In the genomic region with DNA sequence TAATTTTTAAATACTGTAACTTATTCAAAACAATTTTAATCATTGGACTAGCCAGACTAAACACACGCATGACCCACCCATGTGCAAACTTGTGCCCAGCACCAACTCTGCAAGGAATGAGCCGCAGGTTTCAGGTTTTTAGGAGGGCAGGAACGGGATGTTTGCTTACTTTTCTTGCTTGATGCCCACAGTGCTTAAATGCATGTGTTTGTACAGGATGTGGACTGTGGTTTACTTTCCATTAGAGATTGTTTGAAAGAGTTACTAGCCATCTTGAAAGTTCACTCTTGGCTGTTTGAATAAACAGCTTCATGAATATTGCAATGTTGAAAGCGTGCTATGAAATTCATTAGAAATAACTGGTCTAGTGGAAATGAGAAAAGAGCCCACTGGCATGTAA, we compare ENCODE assay signal across 21 cellular contexts.
DNase-seq lines count a peak whose midpoint lies in the region; ATAC-seq, FAIRE-seq and TF ChIP-seq lines count a peak whose summit lies in the region.
"Had no signal": no experiment of that assay in that cellular context is flagged by ENCODE, and none has a peak within 500 bp of the region (broad histone marks: within the 10 kb centered on the region; RNA-seq: fewer than 3 reads in every experiment).

No MANE protein-coding gene starts in this region.

- H3K4me1 ChIP-seq in H1 (replicated peaks in 1 of 4; ENCODE audit: control insufficient read depth in 3 of 4, insufficient read depth in 4 of 4, low read length in 3 of 4), result peaks cover 0 to 15% (median 7%) of the 10 kb centered on the region in 4 experiments; a peak in 4 of 7 replicates
- no peaks in the 10 kb centered on the region for H3K4me1 ChIP-seq in ovary (ENCODE audit: insufficient read depth)
- H3K4me1 ChIP-seq: BLaER1 had no signal

- TF ChIP-seq EP300 in H1 (IDR thresholded peaks at IDR 0.05; ENCODE audit: borderline replicate concordance in 1 of 2, low read depth in 2 of 2, low read length in 2 of 2) (no peak), ovary (IDR thresholded peaks at IDR 0.05) (no peak)

- H3K79me1 ChIP-seq in H1 (ENCODE audit: low read depth, low read length), result no peaks in the 10 kb centered on the region

- H3K18ac ChIP-seq in H1 (ENCODE audit: extremely low read depth, low read length), result peak overlapping the region; percentile 29; the same call in 1 of the 2 replicates

- H3K27me3 Mint-ChIP-seq in activated CD4-positive, alpha-beta T cell treated with anti-CD3 and anti-CD28 coated beads, Interleukin-2, amount 10 ng/mL, durations not matched to agents 24 days and 14 days, result no peaks in the 10 kb centered on the region
- H3K27me3 Mint-ChIP-seq in activated CD4-positive, alpha-beta T cell treated with anti-CD3 and anti-CD28 coated beads for 36 hours, result no peaks in the 10 kb centered on the region
- H3K27me3 Mint-ChIP-seq in stimulated activated memory B cell treated with anti-CD40 and anti-IgM and Interleukin-4, amounts not matched to agents 10 μg/mL and 1 μg/mL and 100 μg/mL, for 72 hours, result peaks cover 14% of the 10 kb centered on the region
- H3K27me3 Mint-ChIP-seq: IgD-negative memory B cell had no signal

- no peaks in the 10 kb centered on the region for H3K4me1 Mint-ChIP-seq in activated CD4-positive, alpha-beta T cell treated with anti-CD3 and anti-CD28 coated beads, Interleukin-2, amount 10 ng/mL, durations not matched to agents 24 days and 14 days
- H3K4me1 Mint-ChIP-seq in activated CD4-positive, alpha-beta T cell treated with anti-CD3 and anti-CD28 coated beads for 36 hours, result no peaks in the 10 kb centered on the region
- H3K4me1 Mint-ChIP-seq in stimulated activated memory B cell treated with anti-CD40 and anti-IgM and Interleukin-4, amounts not matched to agents 10 μg/mL and 1 μg/mL and 100 μg/mL, for 72 hours, result no peaks in the 10 kb centered on the region
- H3K4me1 Mint-ChIP-seq: CD14-positive monocyte; CD4-positive, alpha-beta memory T cell; IgD-negative memory B cell had no signal

- H3K23me2 ChIP-seq in H1 (ENCODE audit: low read depth, low read length), result no peaks in the 10 kb centered on the region

- H4K5ac ChIP-seq in H1 (ENCODE audit: insufficient read length, low read depth, low read length), result no peak overlapping the region

- intact Hi-C loops in activated CD4-positive, alpha-beta T cell treated with anti-CD3 and anti-CD28 coated beads, Interleukin-2, amount 10 ng/mL, durations not matched to agents 24 days and 14 days (cut with micrococcal nuclease), result no loop called here
- intact Hi-C loops in activated CD4-positive, alpha-beta T cell treated with anti-CD3 and anti-CD28 coated beads for 36 hours (cut with DNase I, micrococcal nuclease), result no loop called here
- intact Hi-C loops in ovary (cut with DNase I), result loop anchor here in 1 of 4 donors (5.0 to 10.0 kb wide), 2 partner anchors 58 to 1060 kb away; no protein-coding TSS in a partner anchor

- no peak overlapping the region for H4K8ac ChIP-seq in H1 (ENCODE audit: extremely low read depth, insufficient read depth, low read length)

- H2BK5ac ChIP-seq in H1 (ENCODE audit: low read depth, low read length), result no peak overlapping the region

- 0 out of 4 replicates have a peak overlapping the region, but pooled peaks of 1 of the 2 experiments have one; percentile 8 for H3K4me2 ChIP-seq in H1 (ENCODE audit: insufficient read depth in 1 of 2, low read depth in 2 of 2, low read length in 2 of 2)
- H3K4me2 ChIP-seq: BLaER1 had no signal

- H4K20me1 ChIP-seq in H1 (replicated peaks in 1 of 2; ENCODE audit: control insufficient read depth in 1 of 2, insufficient read depth in 2 of 2, low read length in 2 of 2), result no peaks in the 10 kb centered on the region
- H4K20me1 ChIP-seq: BLaER1 had no signal

- no peak overlapping the region for H2AFZ ChIP-seq in H1 (ENCODE audit: low read length)
- H2AFZ ChIP-seq: GM23248 had no signal

- no peak overlapping the region for H2BK20ac ChIP-seq in H1 (ENCODE audit: low read length)

- H3K27me3 ChIP-seq in H1 (replicated peaks in 1 of 4; ENCODE audit: control insufficient read depth in 3 of 4, extremely low read depth in 1 of 4, insufficient read depth in 3 of 4, low read length in 3 of 4) (no peaks in the 10 kb centered on the region), ovary (no peaks in the 10 kb centered on the region)
- H3K27me3 ChIP-seq: BLaER1 had no signal

- no peaks in the 10 kb centered on the region for H3K79me2 ChIP-seq in H1 (ENCODE audit: control insufficient read depth in 1 of 2, insufficient read depth in 2 of 2, low read length in 2 of 2)

- peak; percentile 42 for FAIRE-seq in H1 (lab: Jason Lieb, UNC)
- FAIRE-seq: G401.6, GM12891, GM19239, HepG2, HTR-8/SVneo had no signal

- no peak overlapping the region for H2BK12ac ChIP-seq in H1 (ENCODE audit: low read depth, low read length)

- H3K36me3 Mint-ChIP-seq in activated CD4-positive, alpha-beta T cell treated with anti-CD3 and anti-CD28 coated beads, Interleukin-2, amount 10 ng/mL, durations not matched to agents 24 days and 14 days (ENCODE audit: low read depth), result no peaks in the 10 kb centered on the region
- no peaks in the 10 kb centered on the region for H3K36me3 Mint-ChIP-seq in activated CD4-positive, alpha-beta T cell treated with anti-CD3 and anti-CD28 coated beads for 36 hours (ENCODE audit: low read depth)
- no peaks in the 10 kb centered on the region for H3K36me3 Mint-ChIP-seq in stimulated activated memory B cell treated with anti-CD40 and anti-IgM and Interleukin-4, amounts not matched to agents 10 μg/mL and 1 μg/mL and 100 μg/mL, for 72 hours
- H3K36me3 Mint-ChIP-seq: CD14-positive monocyte; CD4-positive, alpha-beta memory T cell had no signal

- no peak overlapping the region for H3K9ac ChIP-seq in H1 (replicated peaks in 1 of 4; ENCODE audit: extremely low read depth in 1 of 4, low read depth in 3 of 4, low read length in 3 of 4)
- H3K9ac ChIP-seq: BLaER1, GM23248 had no signal

- CTCF ChIA-PET in activated CD4-positive, alpha-beta T cell treated with anti-CD3 and anti-CD28 coated beads for 36 hours (lab: Charles Lee), result no interaction called here
- CTCF ChIA-PET in H1 (lab: Charles Lee; ENCODE audit: partially characterized antibody), result interaction anchor here (0.9 to 2.9 kb wide), 2 partner anchors 82 to 84 kb away, joined by 3 to 9 read pairs; a partner anchor contains a TSS

- H3K56ac ChIP-seq in H1 (replicated peaks; ENCODE audit: insufficient read length, low read depth, low read length), result no peak overlapping the region

- no peak overlapping the region for H3K14ac ChIP-seq in H1 (ENCODE audit: insufficient read length)

- H2BK15ac ChIP-seq in H1 (ENCODE audit: low read length), result no peak overlapping the region; the same call in 1 of the 2 replicates

- ATAC-seq in activated CD4-positive, alpha-beta T cell treated with anti-CD3 and anti-CD28 coated beads for 36 hours, result no peak
- no peak for ATAC-seq in stimulated activated memory B cell treated with anti-CD40 and anti-IgM and Interleukin-4, amounts not matched to agents 10 μg/mL and 1 μg/mL and 100 μg/mL, for 72 hours
- ATAC-seq: HepG2 had no signal

- H3K4me3 Mint-ChIP-seq in activated CD4-positive, alpha-beta T cell treated with anti-CD3 and anti-CD28 coated beads, Interleukin-2, amount 10 ng/mL, durations not matched to agents 24 days and 14 days, result no peak overlapping the region
- no peak overlapping the region for H3K4me3 Mint-ChIP-seq in activated CD4-positive, alpha-beta T cell treated with anti-CD3 and anti-CD28 coated beads for 36 hours
- no peak overlapping the region for H3K4me3 Mint-ChIP-seq in stimulated activated memory B cell treated with anti-CD40 and anti-IgM and Interleukin-4, amounts not matched to agents 10 μg/mL and 1 μg/mL and 100 μg/mL, for 72 hours
- H3K4me3 Mint-ChIP-seq: CD14-positive monocyte; CD4-positive, alpha-beta memory T cell; IgD-negative memory B cell had no signal

- H3K36me3 ChIP-seq in H1 (ENCODE audit: control insufficient read depth in 2 of 4, insufficient read depth in 4 of 4, low read length in 3 of 4), result no peaks in the 10 kb centered on the region
- H3K36me3 ChIP-seq in ovary, result no peaks in the 10 kb centered on the region
- H3K36me3 ChIP-seq: BLaER1 had no signal

- 86% methylated on average over 4 of the region's 4 CpGs; no CpG with 5 or more reads in 1 of the 2 experiments for WGBS in H1 (ENCODE audit: extremely low coverage in 1 of 2, insufficient coverage in 1 of 2, insufficient read length in 1 of 2, insufficient replicate concordance in 2 of 2, low coverage in 1 of 2, low lambda C conversion rate in 2 of 2, missing lambda C conversion rate in 1 of 2), 2 experiments
- 84 to 92% (median 90%) methylated on average over 4 of the region's 4 CpGs for WGBS in ovary, 3 donors

- H3K9me3 ChIP-seq in H1 (ENCODE audit: insufficient read depth in 2 of 2, low read depth in 1 of 2, low read length in 1 of 2) (no peaks in the 10 kb centered on the region), ovary (no peaks in the 10 kb centered on the region)

- POLR2A ChIA-PET in activated CD4-positive, alpha-beta T cell treated with anti-CD3 and anti-CD28 coated beads for 36 hours (lab: Charles Lee), result no interaction called here
- POLR2A ChIA-PET in H1 (lab: Charles Lee; ENCODE audit: partially characterized antibody), result interaction anchor here (0.6 kb wide), 1 partner anchor 9 kb away, joined by 3 read pairs; no protein-coding TSS in a partner anchor

- H3K27ac Mint-ChIP-seq in activated CD4-positive, alpha-beta T cell treated with anti-CD3 and anti-CD28 coated beads, Interleukin-2, amount 10 ng/mL, durations not matched to agents 24 days and 14 days, result no peak overlapping the region
- no peak overlapping the region for H3K27ac Mint-ChIP-seq in activated CD4-positive, alpha-beta T cell treated with anti-CD3 and anti-CD28 coated beads for 36 hours
- H3K27ac Mint-ChIP-seq in stimulated activated memory B cell treated with anti-CD40 and anti-IgM and Interleukin-4, amounts not matched to agents 10 μg/mL and 1 μg/mL and 100 μg/mL, for 72 hours, result no peak overlapping the region
- H3K27ac Mint-ChIP-seq: CD14-positive monocyte; CD4-positive, alpha-beta memory T cell; IgD-negative memory B cell had no signal

- H4K91ac ChIP-seq in H1 (replicated peaks; ENCODE audit: insufficient read length, low read length), result no peak overlapping the region

- TF ChIP-seq POLR2A in H1 (IDR thresholded peaks at IDR 0.05; ENCODE audit: control extremely low read depth in 1 of 2, low read depth in 2 of 2, low read length in 2 of 2), result no peak
- TF ChIP-seq POLR2A in ovary (IDR thresholded peaks at IDR 0.05), result no peak

- H3K23ac ChIP-seq in H1 (ENCODE audit: insufficient read length), result no peak overlapping the region

- peak; percentile 8 for DNase-seq in activated CD4-positive, alpha-beta T cell treated with anti-CD3 and anti-CD28 coated beads, Interleukin-2, amount 10 ng/mL, durations not matched to agents 24 days and 14 days
- DNase-seq in activated CD4-positive, alpha-beta T cell treated with anti-CD3 and anti-CD28 coated beads for 36 hours, result no peak
- DNase-seq in Jurkat, Clone E6-1 (ENCODE audit: low read depth, low spot score), result peak; percentile 37
- DNase-seq in H1 (ENCODE audit: low read depth in 1 of 2, low spot score in 2 of 2) (no peak), NCI-H1048 (lab: John Stamatoyannopoulos, UW) (no peak), ovary (no peak), DMS153 (lab: John Stamatoyannopoulos, UW) (no peak)
- DNase-seq: CD4-positive, alpha-beta memory T cell; DMS79 treated with DMSO at 0.1 percent for 48 hours; GM23248; H9 had no signal

- no peak overlapping the region for H3K4me3 ChIP-seq in Jurkat, Clone E6-1 (ENCODE audit: low read length)
- no peak overlapping the region for H3K4me3 ChIP-seq in H1 (ENCODE audit: extremely low read depth in 1 of 4, insufficient read depth in 2 of 4, low read depth in 3 of 4, low read length in 4 of 4)
- no peak overlapping the region for H3K4me3 ChIP-seq in ovary
- H3K4me3 ChIP-seq: BLaER1, GM23248 had no signal

- no peak overlapping the region for H3K4ac ChIP-seq in H1 (replicated peaks; ENCODE audit: insufficient read length, low read depth, low read length)

- H2BK120ac ChIP-seq in H1 (replicated peaks; ENCODE audit: low read depth, low read length), result no peak overlapping the region

- TF ChIP-seq CTCF in H1 (IDR thresholded peaks at IDR 0.05; ENCODE audit: control extremely low read depth in 1 of 3, insufficient read depth in 1 of 3, low read depth in 1 of 3, low read length in 3 of 3), result no peak
- no peak for TF ChIP-seq CTCF in ovary (IDR thresholded peaks at IDR 0.05)

- no peak overlapping the region for H3K27ac ChIP-seq in H1 (ENCODE audit: low read depth, low read length)
- H3K27ac ChIP-seq in ovary, result no peak overlapping the region
- H3K27ac ChIP-seq: 22Rv1, BLaER1, GM23248 had no signal

- no peaks in the 10 kb centered on the region for H3K9me3 Mint-ChIP-seq in activated CD4-positive, alpha-beta T cell treated with anti-CD3 and anti-CD28 coated beads, Interleukin-2, amount 10 ng/mL, durations not matched to agents 24 days and 14 days
- H3K9me3 Mint-ChIP-seq in activated CD4-positive, alpha-beta T cell treated with anti-CD3 and anti-CD28 coated beads for 36 hours (ENCODE audit: low read depth), result no peaks in the 10 kb centered on the region
- H3K9me3 Mint-ChIP-seq in stimulated activated memory B cell treated with anti-CD40 and anti-IgM and Interleukin-4, amounts not matched to agents 10 μg/mL and 1 μg/mL and 100 μg/mL, for 72 hours, result peaks cover 8% of the 10 kb centered on the region

- no peak for TF ChIP-seq RAD21 in H1 (IDR thresholded peaks at IDR 0.05 in 1 of 2, conservative IDR thresholded peaks at IDR 0.05 in 1 of 2; ENCODE audit: low read depth in 2 of 2, low read length in 2 of 2)

- H2AK5ac ChIP-seq in H1 (ENCODE audit: low read depth, low read length), result peak overlapping the region; percentile 84; the same call in 1 of the 2 replicates

Comparison
In these comparisons a context has a peak if more than half of its experiments do, and no peak if none do; other contexts are left out.
1. DNase-seq: peak in activated CD4-positive, alpha-beta T cell treated with anti-CD3 and anti-CD28 coated beads, Interleukin-2, amount 10 ng/mL, durations not matched to agents 24 days and 14 days (single experiment) and Jurkat, Clone E6-1 (single experiment); none in activated CD4-positive, alpha-beta T cell treated with anti-CD3 and anti-CD28 coated beads for 36 hours (single experiment), H1 (0 of 2), NCI-H1048 (single experiment), ovary (0 of 5) and DMS153 (single experiment).